Comparison of ENCODE assay signal across 1 cellular context in the genomic region with DNA sequence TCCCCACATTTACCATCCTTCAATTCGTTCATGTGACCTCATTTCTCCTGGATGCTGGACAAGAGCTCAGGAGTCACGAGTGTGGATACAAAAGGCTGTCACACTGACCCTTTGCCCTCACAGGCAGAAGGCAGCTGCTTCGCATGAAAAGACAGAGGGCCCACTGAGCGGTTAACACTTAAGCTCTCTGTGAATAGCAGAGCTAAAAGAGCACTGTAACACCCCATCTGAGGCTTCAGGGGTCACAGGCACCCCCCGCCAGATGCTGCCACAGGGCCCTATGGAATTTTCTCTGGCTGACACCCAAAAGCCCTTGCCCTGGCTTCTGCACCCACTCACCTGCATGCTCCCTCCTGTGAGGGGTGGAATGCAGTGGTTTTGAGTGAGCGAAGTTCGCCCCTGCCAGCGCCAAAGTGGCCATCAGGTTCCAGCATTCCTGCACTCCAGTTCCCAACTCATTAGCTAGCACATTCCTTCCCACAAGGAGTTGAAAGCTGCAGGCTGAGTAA.
TF ChIP-seq lines count a peak whose summit lies in the region.

No MANE protein-coding gene starts in this region.

TF ChIP-seq in GM23338, 12 proteins besides CTCF, POLR2A, EP300 and RAD21 (continued from another document):
- TF ChIP-seq, protein P1, sequence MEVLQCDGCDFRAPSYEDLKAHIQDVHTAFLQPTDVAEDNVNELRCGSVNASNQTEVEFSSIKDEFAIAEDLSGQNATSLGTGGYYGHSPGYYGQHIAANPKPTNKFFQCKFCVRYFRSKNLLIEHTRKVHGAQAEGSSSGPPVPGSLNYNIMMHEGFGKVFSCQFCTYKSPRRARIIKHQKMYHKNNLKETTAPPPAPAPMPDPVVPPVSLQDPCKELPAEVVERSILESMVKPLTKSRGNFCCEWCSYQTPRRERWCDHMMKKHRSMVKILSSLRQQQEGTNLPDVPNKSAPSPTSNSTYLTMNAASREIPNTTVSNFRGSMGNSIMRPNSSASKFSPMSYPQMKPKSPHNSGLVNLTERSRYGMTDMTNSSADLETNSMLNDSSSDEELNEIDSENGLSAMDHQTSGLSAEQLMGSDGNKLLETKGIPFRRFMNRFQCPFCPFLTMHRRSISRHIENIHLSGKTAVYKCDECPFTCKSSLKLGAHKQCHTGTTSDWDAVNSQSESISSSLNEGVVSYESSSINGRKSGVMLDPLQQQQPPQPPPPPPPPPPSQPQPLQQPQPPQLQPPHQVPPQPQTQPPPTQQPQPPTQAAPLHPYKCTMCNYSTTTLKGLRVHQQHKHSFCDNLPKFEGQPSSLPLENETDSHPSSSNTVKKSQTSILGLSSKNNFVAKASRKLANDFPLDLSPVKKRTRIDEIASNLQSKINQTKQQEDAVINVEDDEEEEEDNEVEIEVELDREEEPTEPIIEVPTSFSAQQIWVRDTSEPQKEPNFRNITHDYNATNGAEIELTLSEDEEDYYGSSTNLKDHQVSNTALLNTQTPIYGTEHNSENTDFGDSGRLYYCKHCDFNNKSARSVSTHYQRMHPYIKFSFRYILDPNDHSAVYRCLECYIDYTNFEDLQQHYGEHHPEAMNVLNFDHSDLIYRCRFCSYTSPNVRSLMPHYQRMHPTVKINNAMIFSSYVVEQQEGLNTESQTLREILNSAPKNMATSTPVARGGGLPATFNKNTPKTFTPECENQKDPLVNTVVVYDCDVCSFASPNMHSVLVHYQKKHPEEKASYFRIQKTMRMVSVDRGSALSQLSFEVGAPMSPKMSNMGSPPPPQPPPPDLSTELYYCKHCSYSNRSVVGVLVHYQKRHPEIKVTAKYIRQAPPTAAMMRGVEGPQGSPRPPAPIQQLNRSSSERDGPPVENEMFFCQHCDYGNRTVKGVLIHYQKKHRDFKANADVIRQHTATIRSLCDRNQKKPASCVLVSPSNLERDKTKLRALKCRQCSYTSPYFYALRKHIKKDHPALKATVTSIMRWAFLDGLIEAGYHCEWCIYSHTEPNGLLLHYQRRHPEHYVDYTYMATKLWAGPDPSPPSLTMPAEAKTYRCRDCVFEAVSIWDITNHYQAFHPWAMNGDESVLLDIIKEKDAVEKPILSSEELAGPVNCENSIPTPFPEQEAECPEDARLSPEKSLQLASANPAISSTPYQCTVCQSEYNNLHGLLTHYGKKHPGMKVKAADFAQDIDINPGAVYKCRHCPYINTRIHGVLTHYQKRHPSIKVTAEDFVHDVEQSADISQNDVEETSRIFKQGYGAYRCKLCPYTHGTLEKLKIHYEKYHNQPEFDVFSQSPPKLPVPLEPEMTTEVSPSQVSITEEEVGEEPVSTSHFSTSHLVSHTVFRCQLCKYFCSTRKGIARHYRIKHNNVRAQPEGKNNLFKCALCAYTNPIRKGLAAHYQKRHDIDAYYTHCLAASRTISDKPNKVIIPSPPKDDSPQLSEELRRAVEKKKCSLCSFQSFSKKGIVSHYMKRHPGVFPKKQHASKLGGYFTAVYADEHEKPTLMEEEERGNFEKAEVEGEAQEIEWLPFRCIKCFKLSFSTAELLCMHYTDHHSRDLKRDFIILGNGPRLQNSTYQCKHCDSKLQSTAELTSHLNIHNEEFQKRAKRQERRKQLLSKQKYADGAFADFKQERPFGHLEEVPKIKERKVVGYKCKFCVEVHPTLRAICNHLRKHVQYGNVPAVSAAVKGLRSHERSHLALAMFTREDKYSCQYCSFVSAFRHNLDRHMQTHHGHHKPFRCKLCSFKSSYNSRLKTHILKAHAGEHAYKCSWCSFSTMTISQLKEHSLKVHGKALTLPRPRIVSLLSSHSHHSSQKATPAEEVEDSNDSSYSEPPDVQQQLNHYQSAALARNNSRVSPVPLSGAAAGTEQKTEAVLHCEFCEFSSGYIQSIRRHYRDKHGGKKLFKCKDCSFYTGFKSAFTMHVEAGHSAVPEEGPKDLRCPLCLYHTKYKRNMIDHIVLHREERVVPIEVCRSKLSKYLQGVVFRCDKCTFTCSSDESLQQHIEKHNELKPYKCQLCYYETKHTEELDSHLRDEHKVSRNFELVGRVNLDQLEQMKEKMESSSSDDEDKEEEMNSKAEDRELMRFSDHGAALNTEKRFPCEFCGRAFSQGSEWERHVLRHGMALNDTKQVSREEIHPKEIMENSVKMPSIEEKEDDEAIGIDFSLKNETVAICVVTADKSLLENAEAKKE (CRISPR knock-in tag; IDR thresholded peaks at IDR 0.05), result peak; percentile 35; the same call in 1 of the 2 replicates
